21 cellular contexts compared by ENCODE assay signal in the genomic region with DNA sequence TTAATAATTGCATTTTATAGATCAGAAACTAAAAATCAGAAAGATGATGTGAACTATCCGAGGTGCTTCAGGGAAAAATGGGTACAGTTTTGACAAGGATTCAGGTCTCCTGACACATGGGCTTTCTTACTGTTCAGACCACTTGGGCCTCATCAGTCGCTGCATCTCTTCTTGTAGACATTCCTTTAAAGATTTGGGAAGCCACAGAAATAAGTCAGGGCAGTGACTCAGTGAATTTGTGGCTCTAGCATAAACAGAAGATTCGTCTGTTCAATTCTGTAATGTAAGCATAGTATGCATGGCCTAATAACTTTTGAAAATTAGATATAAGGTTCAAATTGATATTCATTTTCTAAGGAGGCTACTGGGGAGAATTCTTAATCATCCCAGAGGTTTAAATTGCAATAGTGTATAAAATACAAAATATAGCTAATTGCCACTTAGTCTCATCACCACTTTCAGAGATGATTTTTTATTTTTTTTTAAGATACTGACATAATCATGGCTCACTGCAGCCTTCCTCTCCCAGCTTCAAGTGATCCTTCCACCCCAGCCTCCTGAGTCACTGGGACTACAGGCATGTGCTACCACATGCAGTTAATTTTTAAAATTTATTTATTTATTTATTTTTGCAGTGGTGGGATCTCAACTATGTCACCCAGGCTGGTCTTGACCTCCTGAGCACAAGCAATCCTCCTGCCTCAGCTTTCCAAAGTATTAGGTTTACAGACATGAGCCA. TPM values are rescaled to one million over a fixed set of nuclear protein-coding genes. Genes with fewer than 3 reads are reported as not detected.
DNase-seq lines count a peak whose midpoint lies in the region; ATAC-seq, FAIRE-seq and TF ChIP-seq lines count a peak whose summit lies in the region.
"Had no signal": no experiment of that assay in that cellular context is flagged by ENCODE, and none has a peak within 500 bp of the region (broad histone marks: within the 10 kb centered on the region; RNA-seq: fewer than 3 reads in every experiment).

No MANE protein-coding gene starts in this region.

- POLR2A ChIA-PET in A549 (lab: Yijun Ruan, JAX) = no interaction called here

- intact Hi-C loops in body of pancreas (cut with DNase I) = no loop called here

- H3K36me3 ChIP-seq in GM23338 (ENCODE audit: insufficient read depth) (no peaks in the 10 kb centered on the region), body of pancreas (replicated peaks in 1 of 2; ENCODE audit: insufficient read depth in 1 of 2, low read depth in 2 of 2) (peaks cover 0 to 7% of the 10 kb centered on the region in 2 donors)

- no peaks in the 10 kb centered on the region for H3K79me2 ChIP-seq in GM23338 (replicated peaks; ENCODE audit: insufficient read depth)

- peaks cover 5% of the 10 kb centered on the region; the same call in 2 of the 3 replicates for H3K9me3 Mint-ChIP-seq in GM23338
- H3K9me3 Mint-ChIP-seq in activated T-helper 17 cell treated with anti-CD3 and anti-CD28 coated beads, Interleukin-2, amount 50 U/mL, for 72 hours = no peaks in the 10 kb centered on the region
- H3K9me3 Mint-ChIP-seq: activated T-cell treated with anti-CD3 and anti-CD28 coated beads, Interleukin-2, amount 50 U/mL, for 24 hours; natural killer cell treated with Interleukin-12 subunit alpha and Interleukin-12 subunit beta and Interleukin-15 and Interleukin-18, amount 100 ng/mL, for 72 hours had no signal

- H2AFZ ChIP-seq in GM23338 = no peak overlapping the region

- peaks cover 2% of the 10 kb centered on the region for H3K27me3 Mint-ChIP-seq in GM23338 (ENCODE audit: insufficient read depth, low read depth, poor library complexity)
- no peaks in the 10 kb centered on the region for H3K27me3 Mint-ChIP-seq in activated T-helper 17 cell treated with anti-CD3 and anti-CD28 coated beads, Interleukin-2, amount 50 U/mL, for 72 hours
- H3K27me3 Mint-ChIP-seq: natural killer cell treated with Interleukin-12 subunit alpha and Interleukin-12 subunit beta and Interleukin-15 and Interleukin-18, amount 100 ng/mL, for 72 hours had no signal

- TF ChIP-seq RAD21 in A549 (conservative IDR thresholded peaks at IDR 0.05 in 1 of 2, IDR thresholded peaks at IDR 0.05 in 1 of 2) = no peak

- 52% methylated on average over 3 of the region's 3 CpGs for WGBS in A549 (ENCODE audit: missing lambda C conversion rate)
- WGBS in body of pancreas, 2 donors = 79 to 89% methylated on average over 3 of the region's 3 CpGs

- peak overlapping the region; percentile 51 for H3K4me2 ChIP-seq in A549
- H3K4me2 ChIP-seq in GM23338 = peak overlapping the region; percentile 36

- DNase-seq in A549 (ENCODE audit: low read depth in 1 of 2, low spot score in 1 of 2) (no peak), GM23338 (ENCODE audit: low spot score) (no peak), foreskin fibroblast (peak; percentile 47 to 73), NAMALWA (ENCODE audit: low spot score) (no peak), body of pancreas (no peak)
- DNase-seq: activated T-cell treated with anti-CD3 and anti-CD28 coated beads, Interleukin-2, amount 50 U/mL, for 24 hours; caudate nucleus; endodermal cell; GF-D8; NCI-H1105; NCI-H748 treated with DMSO at 0.1 percent for 48 hours; psoas muscle; stimulated activated CD4-positive, alpha-beta T cell treated with anti-CD3 and anti-CD28 coated beads, Interleukin-12 subunit alpha, Interleukin-12 subunit beta, amount 100 ng/mL, for 4 hours; stimulated activated naive CD4-positive, alpha-beta T cell treated with Interleukin-2 at 50 U/mL for 16 hours had no signal

- TF ChIP-seq POLR2A in A549 (IDR thresholded peaks at IDR 0.05; ENCODE audit: low read length) (no peak), body of pancreas (IDR thresholded peaks at IDR 0.05) (no peak)

- peaks cover 15% of the 10 kb centered on the region; the same call in 2 of the 3 replicates for H3K4me1 Mint-ChIP-seq in GM23338
- H3K4me1 Mint-ChIP-seq in activated T-helper 17 cell treated with anti-CD3 and anti-CD28 coated beads, Interleukin-2, amount 50 U/mL, for 72 hours = no peaks in the 10 kb centered on the region
- H3K4me1 Mint-ChIP-seq: endodermal cell had no signal

- no peak overlapping the region for H3K27ac Mint-ChIP-seq in GM23338
- no peak overlapping the region for H3K27ac Mint-ChIP-seq in activated T-helper 17 cell treated with anti-CD3 and anti-CD28 coated beads, Interleukin-2, amount 50 U/mL, for 72 hours
- H3K27ac Mint-ChIP-seq: activated naive CD4-positive, alpha-beta T cell treated with anti-CD3 and anti-CD28 coated beads, Interleukin-2, amount 50 U/mL, for 72 hours; activated T-cell treated with anti-CD3 and anti-CD28 coated beads, Interleukin-2, amount 50 U/mL, for 24 hours; endodermal cell; natural killer cell treated with Interleukin-12 subunit alpha and Interleukin-12 subunit beta and Interleukin-15 and Interleukin-18, amount 100 ng/mL, for 72 hours had no signal

- H3K4me3 ChIP-seq in A549 = no peak overlapping the region
- no peak overlapping the region for H3K4me3 ChIP-seq in GM23338
- no peak overlapping the region for H3K4me3 ChIP-seq in foreskin fibroblast (ENCODE audit: low read depth in 1 of 2, low read length in 2 of 2)
- H3K4me3 ChIP-seq in body of pancreas = no peak overlapping the region
- H3K4me3 ChIP-seq: psoas muscle, SK-N-MC had no signal

- H3K4me1 ChIP-seq in A549 (peaks cover 25% of the 10 kb centered on the region), GM23338 (ENCODE audit: insufficient read depth) (peaks cover 9% of the 10 kb centered on the region), body of pancreas (peaks cover 16% of the 10 kb centered on the region)
- H3K4me1 ChIP-seq: psoas muscle had no signal

- TF ChIP-seq CTCF in A549 (IDR thresholded peaks at IDR 0.05) (no peak), GM23338 (conservative IDR thresholded peaks at IDR 0.05; ENCODE audit: low read depth in 2 of 2) (no peak), VCaP (conservative IDR thresholded peaks at IDR 0.05) (no peak), foreskin fibroblast (IDR thresholded peaks at IDR 0.05; ENCODE audit: low read depth, low read length) (no peak), body of pancreas (IDR thresholded peaks at IDR 0.05) (no peak)

- ATAC-seq in A549 (no peak), GM23338 (no peak), GM18511 (IDR thresholded peaks at IDR 0.05; ENCODE audit: unreplicated experiment) (no peak), body of pancreas (no peak)
- no peak for ATAC-seq in activated T-helper 17 cell treated with anti-CD3 and anti-CD28 coated beads, Interleukin-2, amount 50 U/mL, for 72 hours (replicated peaks)
- ATAC-seq: activated naive CD4-positive, alpha-beta T cell treated with anti-CD3 and anti-CD28 coated beads, Interleukin-2, amount 50 U/mL, for 72 hours; natural killer cell treated with Interleukin-12 subunit alpha and Interleukin-12 subunit beta and Interleukin-15 and Interleukin-18, amount 100 ng/mL, for 72 hours; psoas muscle had no signal

- H3K27me3 ChIP-seq in GM23338 (ENCODE audit: insufficient read depth) (no peaks in the 10 kb centered on the region), body of pancreas (no peaks in the 10 kb centered on the region)

- H3K27ac ChIP-seq in A549 (peak overlapping the region; percentile 3 to 36; a peak in 1 of 6 replicates), GM23338 (ENCODE audit: low read depth) (no peak overlapping the region), VCaP (peak overlapping the region; percentile 54), body of pancreas (no peak overlapping the region)
- H3K27ac ChIP-seq: psoas muscle, SK-N-MC had no signal

- FAIRE-seq in A549 (lab: Jason Lieb, UNC) = no peak
- FAIRE-seq: urothelium cell line had no signal

- H3K9me3 ChIP-seq in A549 (no peaks in the 10 kb centered on the region), body of pancreas (no peaks in the 10 kb centered on the region)
- H3K9me3 ChIP-seq: psoas muscle had no signal

- CTCF ChIA-PET in A549 (lab: Yijun Ruan, JAX) = no interaction called here

- no peak for TF ChIP-seq EP300 in A549 (IDR thresholded peaks at IDR 0.05)

- H3F3A ChIP-seq in GM23338 (replicated peaks; ENCODE audit: low read depth) = no peaks in the 10 kb centered on the region

- H3K4me3 Mint-ChIP-seq in GM23338 = no peak overlapping the region
- no peak overlapping the region for H3K4me3 Mint-ChIP-seq in activated T-helper 17 cell treated with anti-CD3 and anti-CD28 coated beads, Interleukin-2, amount 50 U/mL, for 72 hours
- H3K4me3 Mint-ChIP-seq: activated T-cell treated with anti-CD3 and anti-CD28 coated beads, Interleukin-2, amount 50 U/mL, for 24 hours; endodermal cell; natural killer cell treated with Interleukin-12 subunit alpha and Interleukin-12 subunit beta and Interleukin-15 and Interleukin-18, amount 100 ng/mL, for 72 hours had no signal

- no peaks in the 10 kb centered on the region for H4K20me1 ChIP-seq in GM23338 (replicated peaks; ENCODE audit: insufficient read depth)

- H3K9me2 ChIP-seq in GM23338 (ENCODE audit: insufficient read depth) = peaks cover 2% of the 10 kb centered on the region; the same call in 1 of the 2 replicates

- H3K36me3 Mint-ChIP-seq in GM23338 (ENCODE audit: low read depth) = peaks cover 5% of the 10 kb centered on the region; the same call in 1 of the 3 replicates
- H3K36me3 Mint-ChIP-seq in activated T-helper 17 cell treated with anti-CD3 and anti-CD28 coated beads, Interleukin-2, amount 50 U/mL, for 72 hours (ENCODE audit: low read depth) = no peaks in the 10 kb centered on the region
- H3K36me3 Mint-ChIP-seq: activated naive CD4-positive, alpha-beta T cell treated with anti-CD3 and anti-CD28 coated beads, Interleukin-2, amount 50 U/mL, for 72 hours; natural killer cell treated with Interleukin-12 subunit alpha and Interleukin-12 subunit beta and Interleukin-15 and Interleukin-18, amount 100 ng/mL, for 72 hours had no signal

TF ChIP-seq in A549, 52 proteins besides CTCF, POLR2A, EP300 and RAD21 (continues in another document):
- TF ChIP-seq KDM5A (IDR thresholded peaks at IDR 0.05) (no peak), RCOR1 (IDR thresholded peaks at IDR 0.05; ENCODE audit: low read depth, low read length) (no peak)

TF ChIP-seq in GM23338, 12 proteins besides CTCF, POLR2A, EP300 and RAD21 (continues in another document):
- no peak for TF ChIP-seq ZNF331 (CRISPR knock-in tag; IDR thresholded peaks at IDR 0.05; ENCODE audit: low read depth)

RNA-seq across cellular contexts. Expression of a gene that starts 48.9 kb away (rescaled TPM):
- polyA plus RNA-seq in A549 (2011; rRNA removed) (8.1 and 8.8 TPM in 2 replicates), A549 (2017; fragmentation: RNase III; extraction: RNeasy Plus Mini Kit Qiagen cat#74134 plus additional on column Dnase treatment) (4.7 to 5.3 TPM (median 5.1 TPM) in 3 replicates), GM23338 (2016; fragmentation: Nextera tagmentation; extraction: Ambion mirVana) (2.5 and 3.6 TPM in 2 replicates)
- 2.0 and 2.2 TPM in 2 replicates for polyA plus RNA-seq in A549 (2012; cell fraction: cytosol; rRNA removed)
- polyA plus RNA-seq in A549 (2012; cell fraction: nucleus; rRNA removed) = 3.1 and 3.2 TPM in 2 replicates
- polyA minus RNA-seq in A549 (2011; rRNA and poly(A)+ RNA removed) = 7.8 and 8.6 TPM in 2 replicates
- total RNA-seq in GM23338 (2014; rRNA removed; shearing (Covaris generic)) = 7.9 and 10.4 TPM in 2 replicates
- total RNA-seq in activated T-helper 17 cell treated with anti-CD3 and anti-CD28 coated beads, Interleukin-2, amount 50 U/mL, for 72 hours = not detected
- total RNA-seq in body of pancreas = 10 to 100 TPM; 49.5 to 59.7 TPM
- total RNA-seq: activated naive CD4-positive, alpha-beta T cell treated with anti-CD3 and anti-CD28 coated beads, Interleukin-2, amount 50 U/mL, for 72 hours; natural killer cell treated with Interleukin-12 subunit alpha and Interleukin-12 subunit beta and Interleukin-15 and Interleukin-18, amount 100 ng/mL, for 72 hours had no signal

Comparison
In these comparisons a context has a peak if more than half of its experiments do, and no peak if none do; other contexts are left out.
1. DNase-seq: peak in foreskin fibroblast (2 of 2); none in A549 (0 of 2), GM23338 (single experiment), NAMALWA (single experiment) and body of pancreas (0 of 4).
2. H3K27ac ChIP-seq: peak in A549 (2 of 2) and VCaP (single experiment); none in GM23338 (single experiment) and body of pancreas (0 of 4).